In genomic region chr20:63520939-63521601, GRCh38 we compare ENCODE assay signal across 8 cellular contexts. TPM values are rescaled to one million over a fixed set of nuclear protein-coding genes. Genes with fewer than 3 reads are reported as not detected.
A peak's percentile ranks its signal among the peaks of the same experiment; 100 is the strongest.
DNase-seq lines count a peak whose midpoint lies in the region; ATAC-seq and TF ChIP-seq lines count a peak whose summit lies in the region.

No MANE protein-coding gene starts in this region.

- TF ChIP-seq CTCF in progenitor cell of endocrine pancreas (IDR thresholded peaks at IDR 0.05; ENCODE audit: unreplicated experiment), result no peak

- CTCF ChIA-PET in CD8-positive, alpha-beta memory T cell (lab: Charles Lee), result interaction anchor here (1.0 to 3.1 kb wide), 10 partner anchors 10 to 459 kb away, joined by 3 to 24 read pairs (median 6); partner anchors contain the start of genes HELZ2, PTK6, RTEL1 and TPD52L2

- H3K36me3 Mint-ChIP-seq in CD8-positive, alpha-beta memory T cell, result peaks cover 5 to 25% (median 7%) of the 10 kb centered on the region in 3 donors
- H3K36me3 Mint-ChIP-seq in progenitor cell of endocrine pancreas (ENCODE audit: insufficient read depth), result peaks cover 15% of the 10 kb centered on the region

- no peaks in the 10 kb centered on the region for H3K27me3 ChIP-seq in CD8-positive, alpha-beta memory T cell (ENCODE audit: insufficient read depth, low read length, poor library complexity, severe bottlenecking)

- H3K27ac Mint-ChIP-seq in CD8-positive, alpha-beta memory T cell, result peak overlapping the region in 5 of 8 donors; percentile 35 to 90 (median 70)
- peak overlapping the region; percentile 95 for H3K27ac Mint-ChIP-seq in progenitor cell of endocrine pancreas

- no peaks in the 10 kb centered on the region for H3K27me3 Mint-ChIP-seq in CD8-positive, alpha-beta memory T cell
- H3K27me3 Mint-ChIP-seq in progenitor cell of endocrine pancreas, result peaks cover 8% of the 10 kb centered on the region

- POLR2A ChIA-PET in CD8-positive, alpha-beta memory T cell (lab: Charles Lee), result interaction anchor here (0.6 to 3.1 kb wide), 23 partner anchors 8 to 727 kb away, joined by 3 to 31 read pairs (median 6); partner anchors contain the start of genes ARFRP1, GMEB2, HELZ2 and OPRL1

- DNase-seq in CD8-positive, alpha-beta memory T cell, result peak; percentile 52 to 83 (median 62)
- DNase-seq in HS-27A (ENCODE audit: low read depth), result peak; percentile 27
- peak; percentile 38 for DNase-seq in amniotic epithelial cell (ENCODE audit: low read depth)
- DNase-seq in left ventricle myocardium superior, result peak; percentile 88
- DNase-seq in progenitor cell of endocrine pancreas (ENCODE audit: low spot score, unreplicated experiment), result peak; percentile 75
- DNase-seq in ureter (ENCODE audit: low spot score), result peak; percentile 88

- ATAC-seq in GM19463 (IDR thresholded peaks at IDR 0.05; ENCODE audit: unreplicated experiment), result peak; percentile 53
- peak; percentile 52 for ATAC-seq in SK-N-SH treated with all-trans-retinoic acid at 6 μM for 48 hours
- ATAC-seq in left ventricle myocardium superior, result peak; percentile 63

- H3K4me3 Mint-ChIP-seq in CD8-positive, alpha-beta memory T cell, result peak overlapping the region; percentile 76 to 87 (median 79)
- peak overlapping the region; percentile 92 for H3K4me3 Mint-ChIP-seq in progenitor cell of endocrine pancreas (ENCODE audit: low read depth)

- H3K9me3 Mint-ChIP-seq in CD8-positive, alpha-beta memory T cell, result peaks cover 0 to 3% (median 0%) of the 10 kb centered on the region in 5 donors
- no peaks in the 10 kb centered on the region for H3K9me3 Mint-ChIP-seq in progenitor cell of endocrine pancreas (ENCODE audit: low read depth)

- peak overlapping the region; percentile 79 for H3K27ac ChIP-seq in CD8-positive, alpha-beta memory T cell (ENCODE audit: low read depth, low read length)

- peak overlapping the region; percentile 70 for H3K4me3 ChIP-seq in CD8-positive, alpha-beta memory T cell (ENCODE audit: low read length)

- peaks cover 8 to 34% (median 10%) of the 10 kb centered on the region in 3 donors for H3K4me1 Mint-ChIP-seq in CD8-positive, alpha-beta memory T cell
- peaks cover 12% of the 10 kb centered on the region for H3K4me1 Mint-ChIP-seq in progenitor cell of endocrine pancreas (ENCODE audit: low read depth)

- peaks cover 20% of the 10 kb centered on the region for H3K4me1 ChIP-seq in CD8-positive, alpha-beta memory T cell (ENCODE audit: insufficient read depth, low read length)

- no peaks in the 10 kb centered on the region for H3K9me3 ChIP-seq in CD8-positive, alpha-beta memory T cell (ENCODE audit: low read length)

- intact Hi-C loops in left ventricle myocardium superior (cut with micrococcal nuclease), result no loop called here

- H3K36me3 ChIP-seq in CD8-positive, alpha-beta memory T cell (ENCODE audit: insufficient read depth, low read length), result peaks cover 14% of the 10 kb centered on the region

TF ChIP-seq in SK-N-SH treated with all-trans-retinoic acid at 6 μM for 48 hours, 23 proteins besides CTCF, POLR2A, EP300 and RAD21:
- TF ChIP-seq GLIS3 (CRISPR knock-in tag; IDR thresholded peaks at IDR 0.05), result 0 out of 2 replicates have a peak, but pooled peaks have one; percentile 21
- TF ChIP-seq, protein P1, sequence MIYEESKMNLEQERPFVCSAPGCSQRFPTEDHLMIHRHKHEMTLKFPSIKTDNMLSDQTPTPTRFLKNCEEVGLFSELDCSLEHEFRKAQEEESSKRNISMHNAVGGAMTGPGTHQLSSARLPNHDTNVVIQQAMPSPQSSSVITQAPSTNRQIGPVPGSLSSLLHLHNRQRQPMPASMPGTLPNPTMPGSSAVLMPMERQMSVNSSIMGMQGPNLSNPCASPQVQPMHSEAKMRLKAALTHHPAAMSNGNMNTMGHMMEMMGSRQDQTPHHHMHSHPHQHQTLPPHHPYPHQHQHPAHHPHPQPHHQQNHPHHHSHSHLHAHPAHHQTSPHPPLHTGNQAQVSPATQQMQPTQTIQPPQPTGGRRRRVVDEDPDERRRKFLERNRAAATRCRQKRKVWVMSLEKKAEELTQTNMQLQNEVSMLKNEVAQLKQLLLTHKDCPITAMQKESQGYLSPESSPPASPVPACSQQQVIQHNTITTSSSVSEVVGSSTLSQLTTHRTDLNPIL (CRISPR knock-in tag; IDR thresholded peaks at IDR 0.05; ENCODE audit: low read depth), result no peak
TF ChIP-seq in SK-N-SH treated with all-trans-retinoic acid at 6 μM for 48 hours: peak in this region for 1.

RNA-seq across cellular contexts. Expression of gene PPDPF, which starts 0.5 kb away (rescaled TPM):
- 100 to 1,000 TPM; 207 to 218 TPM for total RNA-seq in CD8-positive, alpha-beta memory T cell
- polyA plus RNA-seq in CD8-positive, alpha-beta memory T cell, result 137 TPM
- total RNA-seq in left ventricle myocardium superior, result 307 TPM
- total RNA-seq in progenitor cell of endocrine pancreas, result 340 and 374 TPM in 2 replicates
- 507 TPM for total RNA-seq in ureter

RNA-seq across cellular contexts. Expression of gene PTK6, which starts 16.1 kb away (rescaled TPM):
- under 1 TPM; 0.18 to 0.31 TPM for total RNA-seq in CD8-positive, alpha-beta memory T cell
- polyA plus RNA-seq in CD8-positive, alpha-beta memory T cell, result 0.16 TPM
- not detected for total RNA-seq in left ventricle myocardium superior
- total RNA-seq in progenitor cell of endocrine pancreas, result 0.29 and 0.31 TPM in 2 replicates
- total RNA-seq in ureter, result 55.1 TPM

RNA-seq across cellular contexts. Expression of gene EEF1A2, which starts 22.2 kb away (rescaled TPM):
- total RNA-seq in CD8-positive, alpha-beta memory T cell, result under 1 TPM in 1 of 2 experiments, not detected in 1; 0.20 TPM
- polyA plus RNA-seq in CD8-positive, alpha-beta memory T cell, result 0.17 TPM
- total RNA-seq in left ventricle myocardium superior (1,346 TPM), progenitor cell of endocrine pancreas (11.0 and 11.8 TPM in 2 replicates), ureter (20.2 TPM)

RNA-seq across cellular contexts. Expression of gene SRMS, which starts 26.5 kb away (rescaled TPM):
- not detected for total RNA-seq in CD8-positive, alpha-beta memory T cell
- not detected for polyA plus RNA-seq in CD8-positive, alpha-beta memory T cell
- not detected for total RNA-seq in left ventricle myocardium superior
- not detected in 2 replicates for total RNA-seq in progenitor cell of endocrine pancreas
- 0.26 TPM for total RNA-seq in ureter

RNA-seq across cellular contexts. Expression of gene FNDC11, which starts 32.9 kb away (rescaled TPM):
- total RNA-seq in CD8-positive, alpha-beta memory T cell, result under 1 TPM; 0.13 to 0.26 TPM
- polyA plus RNA-seq in CD8-positive, alpha-beta memory T cell, result not detected
- total RNA-seq in left ventricle myocardium superior, result 0.15 TPM
- total RNA-seq in progenitor cell of endocrine pancreas, result 1.9 and 2.6 TPM in 2 replicates
- 1.6 TPM for total RNA-seq in ureter

Comparison
In these comparisons a context has a peak if more than half of its experiments do, and no peak if none do; other contexts are left out.
1. Peak in every context shown above with its lines: DNase-seq, ATAC-seq, H3K4me3 ChIP-seq and H3K27ac ChIP-seq.
2. DNase-seq: peak in every context shown above with its lines; median percentile 88 in left ventricle myocardium superior; 88 in ureter; 75 in progenitor cell of endocrine pancreas; 62 in CD8-positive, alpha-beta memory T cell; 38 in amniotic epithelial cell; 27 in HS-27A.
3. RNA of gene PTK6, which starts 16.1 kb away (total RNA-seq): 55.1 TPM in ureter (single experiment); 0.18 to 0.31 TPM in CD8-positive, alpha-beta memory T cell, 0.29 to 0.31 TPM in progenitor cell of endocrine pancreas and not detected in left ventricle myocardium superior (single experiment); every median in the first group is over 10 times any median in the second.
4. RNA of gene EEF1A2, which starts 22.2 kb away (total RNA-seq): 1,346 TPM in left ventricle myocardium superior (single experiment); 20.2 TPM in ureter (single experiment), 11.0 to 11.8 TPM in progenitor cell of endocrine pancreas and 0.20 TPM in CD8-positive, alpha-beta memory T cell; every median in the first group is over 10 times any median in the second.